In the genomic region with DNA sequence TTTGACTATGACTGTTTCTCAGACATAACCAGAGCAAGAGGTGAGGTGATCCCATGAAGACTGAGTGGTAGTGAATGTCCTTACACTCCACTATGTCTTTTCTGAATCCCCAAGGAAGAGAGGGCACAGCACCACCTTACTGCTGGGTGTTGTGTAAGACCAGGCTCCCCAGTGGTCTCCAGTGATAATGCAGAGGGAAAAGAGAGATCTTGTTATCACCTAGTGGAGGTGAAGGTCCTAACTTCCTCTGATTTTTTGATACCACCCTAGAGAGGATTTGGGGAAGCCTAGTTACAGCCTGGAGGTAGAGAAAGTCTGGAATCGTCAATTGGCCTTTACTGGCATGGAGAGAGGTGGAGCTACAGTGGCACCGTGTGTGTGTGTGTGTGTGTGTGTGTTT, we compare ENCODE assay signal across 1 cellular context.
TF ChIP-seq lines count a peak whose summit lies in the region.

No MANE protein-coding gene starts in this region.

TF ChIP-seq in K562, 482 proteins besides CTCF, POLR2A, EP300 and RAD21 (continued from another document):
- TF ChIP-seq, protein P1, sequence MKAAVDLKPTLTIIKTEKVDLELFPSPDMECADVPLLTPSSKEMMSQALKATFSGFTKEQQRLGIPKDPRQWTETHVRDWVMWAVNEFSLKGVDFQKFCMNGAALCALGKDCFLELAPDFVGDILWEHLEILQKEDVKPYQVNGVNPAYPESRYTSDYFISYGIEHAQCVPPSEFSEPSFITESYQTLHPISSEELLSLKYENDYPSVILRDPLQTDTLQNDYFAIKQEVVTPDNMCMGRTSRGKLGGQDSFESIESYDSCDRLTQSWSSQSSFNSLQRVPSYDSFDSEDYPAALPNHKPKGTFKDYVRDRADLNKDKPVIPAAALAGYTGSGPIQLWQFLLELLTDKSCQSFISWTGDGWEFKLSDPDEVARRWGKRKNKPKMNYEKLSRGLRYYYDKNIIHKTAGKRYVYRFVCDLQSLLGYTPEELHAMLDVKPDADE (conservative IDR thresholded peaks at IDR 0.05; ENCODE audit: control insufficient read depth, low read depth, low read length), result no peak
- no peak for TF ChIP-seq GTF2A2 (tag; IDR thresholded peaks at IDR 0.05)
